18 cellular contexts compared by ENCODE assay signal in the genomic region with DNA sequence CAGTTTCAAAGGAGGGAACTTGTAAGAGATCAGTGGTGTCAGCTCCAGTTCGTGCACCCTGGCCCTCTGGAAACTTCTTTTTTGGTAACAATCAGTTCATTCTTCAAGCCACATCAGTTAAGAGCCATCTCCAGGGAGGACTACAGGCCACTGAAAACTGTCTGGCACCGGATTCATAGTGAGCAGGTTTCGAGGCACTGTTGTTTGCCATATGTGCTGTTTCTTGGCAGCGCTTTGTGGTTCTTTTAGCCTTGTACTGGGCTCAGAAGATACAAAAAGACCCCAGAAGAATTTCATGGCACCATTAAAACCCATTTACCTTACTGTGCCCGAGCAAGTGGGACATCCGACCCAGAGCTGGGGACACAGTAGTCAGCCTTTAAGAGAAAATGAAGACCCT.
A peak's percentile ranks its signal among the peaks of the same experiment; 100 is the strongest.
DNase-seq lines count a peak whose midpoint lies in the region; ATAC-seq and TF ChIP-seq lines count a peak whose summit lies in the region.
"Had no signal": no experiment of that assay in that cellular context is flagged by ENCODE, and none has a peak within 500 bp of the region (broad histone marks: within the 10 kb centered on the region; RNA-seq: fewer than 3 reads in every experiment).

No MANE protein-coding gene starts in this region.

- no peak overlapping the region for H3K27ac ChIP-seq in CD4-positive, alpha-beta memory T cell (ENCODE audit: low read depth, low read length)
- no peak overlapping the region for H3K27ac ChIP-seq in uterus
- H3K27ac ChIP-seq: 22Rv1 had no signal

- H3K36me3 ChIP-seq in CD4-positive, alpha-beta memory T cell (ENCODE audit: insufficient read depth, low read length) = peaks cover 15% of the 10 kb centered on the region
- no peaks in the 10 kb centered on the region for H3K36me3 ChIP-seq in uterus
- H3K36me3 ChIP-seq: BE2C had no signal

- peaks cover 21 to 52% of the 10 kb centered on the region in 2 donors for H3K36me3 Mint-ChIP-seq in CD4-positive, alpha-beta memory T cell
- H3K36me3 Mint-ChIP-seq in activated T-helper 17 cell treated with anti-CD3 and anti-CD28 coated beads, Interleukin-2, amount 50 U/mL, for 72 hours (ENCODE audit: low read depth) = peaks cover 63% of the 10 kb centered on the region
- H3K36me3 Mint-ChIP-seq in neural crest cell (ENCODE audit: low read depth) = peaks cover 11% of the 10 kb centered on the region

- H3K4me3 ChIP-seq in CD4-positive, alpha-beta memory T cell (ENCODE audit: low read length in 2 of 2) = no peak overlapping the region
- H3K4me3 ChIP-seq in uterus = no peak overlapping the region

- peaks cover 0 to 3% (median 1%) of the 10 kb centered on the region in 4 donors for H3K4me1 Mint-ChIP-seq in CD4-positive, alpha-beta memory T cell
- peaks cover 4% of the 10 kb centered on the region for H3K4me1 Mint-ChIP-seq in activated T-helper 17 cell treated with anti-CD3 and anti-CD28 coated beads, Interleukin-2, amount 50 U/mL, for 72 hours
- peaks cover 70% of the 10 kb centered on the region for H3K4me1 Mint-ChIP-seq in neural crest cell

- H3K9me3 Mint-ChIP-seq in CD4-positive, alpha-beta memory T cell = no peaks in the 10 kb centered on the region
- H3K9me3 Mint-ChIP-seq in activated T-helper 17 cell treated with anti-CD3 and anti-CD28 coated beads, Interleukin-2, amount 50 U/mL, for 72 hours = no peaks in the 10 kb centered on the region
- no peaks in the 10 kb centered on the region for H3K9me3 Mint-ChIP-seq in neural crest cell

- H3K4me3 Mint-ChIP-seq in CD4-positive, alpha-beta memory T cell = no peak overlapping the region
- H3K4me3 Mint-ChIP-seq in activated T-helper 17 cell treated with anti-CD3 and anti-CD28 coated beads, Interleukin-2, amount 50 U/mL, for 72 hours = no peak overlapping the region
- peak overlapping the region; percentile 29 for H3K4me3 Mint-ChIP-seq in neural crest cell

- no peak for ATAC-seq in activated T-helper 17 cell treated with anti-CD3 and anti-CD28 coated beads, Interleukin-2, amount 50 U/mL, for 72 hours (replicated peaks)

- POLR2A ChIA-PET in CD4-positive, alpha-beta memory T cell (lab: Charles Lee; ENCODE audit: partially characterized antibody) = interaction anchor here (1.1 kb wide), 1 partner anchor 30 kb away, joined by 3 read pairs; no protein-coding TSS in a partner anchor

- peak overlapping the region in 4 of 7 donors; percentile 62 to 82 (median 72) for H3K27ac Mint-ChIP-seq in CD4-positive, alpha-beta memory T cell
- H3K27ac Mint-ChIP-seq in activated T-helper 17 cell treated with anti-CD3 and anti-CD28 coated beads, Interleukin-2, amount 50 U/mL, for 72 hours = peak overlapping the region; percentile 63
- H3K27ac Mint-ChIP-seq in neural crest cell (ENCODE audit: unreplicated experiment) = peak overlapping the region; percentile 68

- no peaks in the 10 kb centered on the region for H3K4me1 ChIP-seq in CD4-positive, alpha-beta memory T cell (ENCODE audit: insufficient read depth, low read length)
- H3K4me1 ChIP-seq in uterus = no peaks in the 10 kb centered on the region
- H3K4me1 ChIP-seq: BE2C had no signal

- no peaks in the 10 kb centered on the region for H3K27me3 Mint-ChIP-seq in CD4-positive, alpha-beta memory T cell
- no peaks in the 10 kb centered on the region for H3K27me3 Mint-ChIP-seq in activated T-helper 17 cell treated with anti-CD3 and anti-CD28 coated beads, Interleukin-2, amount 50 U/mL, for 72 hours
- H3K27me3 Mint-ChIP-seq in neural crest cell (ENCODE audit: low read depth) = no peaks in the 10 kb centered on the region

- intact Hi-C loops in CD4-positive, alpha-beta memory T cell (cut with micrococcal nuclease) = no loop called here
- intact Hi-C loops in uterus (cut with DNase I; ENCODE audit: low total_unique reads) = loop anchor here (10.0 kb wide), 1 partner anchor 132 kb away; no protein-coding TSS in a partner anchor

- DNase-seq in NCI-H2171 (lab: John Stamatoyannopoulos, UW) (peak; percentile 9), NCI-H2171 treated with DMSO at 0.1 percent for 48 hours (lab: John Stamatoyannopoulos, UW) (no peak), neural crest cell (ENCODE audit: low read depth, low spot score) (no peak), T-helper 9 cell (no peak), uterus (no peak), NCI-H146 treated with DMSO at 0.1 percent for 48 hours (lab: John Stamatoyannopoulos, UW; ENCODE audit: unreplicated experiment) (no peak)
- no peak for DNase-seq in CD4-positive, alpha-beta memory T cell
- DNase-seq: BE2C, COR-L47, KG1, NCI-H1092 treated with DMSO at 0.1 percent for 48 hours, NCI-H1694, NCI-H226, NCI-H526 treated with DMSO at 0.1 percent for 48 hours, OCI-M1, SHP77 treated with DMSO at 0.1 percent for 48 hours had no signal

- H3K27me3 ChIP-seq in CD4-positive, alpha-beta memory T cell (ENCODE audit: insufficient read depth, low read length) = no peaks in the 10 kb centered on the region
- H3K27me3 ChIP-seq in uterus = no peaks in the 10 kb centered on the region
- H3K27me3 ChIP-seq: BE2C had no signal

- no peaks in the 10 kb centered on the region for H3K9me3 ChIP-seq in CD4-positive, alpha-beta memory T cell (ENCODE audit: control insufficient read depth in 1 of 2, low read length in 2 of 2)
- no peaks in the 10 kb centered on the region for H3K9me3 ChIP-seq in uterus
- H3K9me3 ChIP-seq: BE2C had no signal

- no peak for TF ChIP-seq POLR2A in uterus (IDR thresholded peaks at IDR 0.05)

- CTCF ChIA-PET in CD4-positive, alpha-beta memory T cell (lab: Charles Lee; ENCODE audit: partially characterized antibody) = interaction anchor here (0.8 to 3.0 kb wide), 3 partner anchors 13 to 270 kb away, joined by 3 to 15 read pairs (median 3); no protein-coding TSS in a partner anchor

- TF ChIP-seq CTCF in neural crest cell (conservative IDR thresholded peaks at IDR 0.05) (no peak), uterus (IDR thresholded peaks at IDR 0.05) (no peak)
